8 cellular contexts compared by ENCODE assay signal in the genomic region with DNA sequence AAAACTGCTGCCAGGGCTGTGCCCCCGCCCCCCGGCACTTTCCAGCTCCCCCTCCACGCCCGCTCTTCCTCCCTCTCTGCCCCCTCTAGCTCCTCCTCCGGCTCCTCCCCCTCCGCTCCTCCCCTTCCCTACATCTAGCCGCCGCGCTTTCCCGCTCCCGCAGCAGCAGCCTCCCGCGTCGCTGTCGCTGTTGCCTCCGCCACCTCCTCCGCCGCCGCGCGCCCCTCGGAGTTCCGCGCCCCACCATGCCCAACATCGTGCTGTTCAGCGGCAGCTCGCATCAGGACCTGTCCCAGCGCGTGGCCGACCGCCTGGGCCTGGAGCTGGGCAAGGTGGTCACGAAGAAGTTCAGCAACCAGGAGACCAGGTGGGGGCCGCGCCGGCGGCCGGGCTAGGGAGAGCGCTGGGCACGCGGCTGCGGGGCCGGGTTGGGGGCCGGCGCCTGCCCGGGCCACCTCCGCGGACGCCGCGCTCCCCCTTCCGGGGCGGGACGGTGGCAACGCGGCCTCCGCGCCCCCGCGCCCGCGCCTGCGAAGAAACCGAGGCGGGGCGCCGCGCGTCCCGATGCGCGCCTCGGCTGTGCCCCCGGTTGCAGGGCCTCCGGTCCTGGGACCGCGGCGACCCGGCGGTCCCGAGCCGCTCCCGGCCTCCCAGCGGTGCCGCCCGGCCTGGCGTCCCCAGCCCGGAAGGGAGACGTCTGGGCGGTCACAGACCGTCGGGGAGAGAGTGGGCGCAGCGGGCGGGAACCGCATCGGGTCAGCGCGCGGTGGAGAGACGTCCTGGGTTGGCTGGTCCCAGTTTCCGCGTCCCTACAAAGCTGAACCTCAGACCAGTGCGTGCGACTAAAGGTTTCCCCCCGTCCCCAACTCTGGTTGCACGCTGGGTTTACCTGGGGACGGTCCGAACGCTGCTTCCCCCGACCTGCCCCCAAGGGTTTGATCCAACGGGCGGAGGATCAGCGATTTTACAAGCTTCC. TPM values are rescaled to one million over a fixed set of nuclear protein-coding genes. Genes with fewer than 3 reads are reported as not detected.
A peak's percentile ranks its signal among the peaks of the same experiment; 100 is the strongest.
DNase-seq lines count a peak whose midpoint lies in the region; TF ChIP-seq lines count a peak whose summit lies in the region.

A gene (plus strand): TSS at position 160 of the 976 bp plus-strand sequence. CDS start 86 bp downstream, at position 246.

- no peaks in the 10 kb centered on the region for H3K27me3 Mint-ChIP-seq in CD4-positive, alpha-beta memory T cell
- no peaks in the 10 kb centered on the region for H3K27me3 Mint-ChIP-seq in glutamatergic neuron (ENCODE audit: unreplicated experiment)

- DNase-seq in CD4-positive, alpha-beta memory T cell = peak; percentile 61 to 74 (median 65)
- DNase-seq in GM20000 (ENCODE audit: low spot score) (peak; percentile 87), SJSA1 (ENCODE audit: low read depth in 1 of 2, low spot score in 2 of 2) (peak; percentile 54 to 82), glutamatergic neuron (peak; percentile 68), tibial artery (peak; percentile 43 to 70)
- DNase-seq in activated naive CD4-positive, alpha-beta T cell treated with Interleukin-2 at 50 U/mL for 16 hours = peak; percentile 75

- no peaks in the 10 kb centered on the region for H3K79me2 ChIP-seq in parathyroid adenoma

- H3K9me3 ChIP-seq in CD4-positive, alpha-beta memory T cell (ENCODE audit: control insufficient read depth in 1 of 2, low read length in 2 of 2) = no peaks in the 10 kb centered on the region
- no peaks in the 10 kb centered on the region; the same call in 1 of the 2 replicates for H3K9me3 ChIP-seq in HUES6 (ENCODE audit: control insufficient read depth, insufficient read depth, low read depth, low read length)
- no peaks in the 10 kb centered on the region for H3K9me3 ChIP-seq in SJSA1 (replicated peaks)
- no peaks in the 10 kb centered on the region for H3K9me3 ChIP-seq in parathyroid adenoma (ENCODE audit: control insufficient read depth, low read length)
- peaks cover 0 to 5% (median 0%) of the 10 kb centered on the region in 3 donors for H3K9me3 ChIP-seq in tibial artery

- H3K36me3 ChIP-seq in CD4-positive, alpha-beta memory T cell (ENCODE audit: insufficient read depth, low read length) = no peaks in the 10 kb centered on the region
- H3K36me3 ChIP-seq in HUES6 (ENCODE audit: control insufficient read depth, insufficient read depth, low read length) (peaks cover 23% of the 10 kb centered on the region; the same call in 1 of the 2 replicates), SJSA1 (peaks cover 17% of the 10 kb centered on the region), parathyroid adenoma (ENCODE audit: control insufficient read depth, insufficient read depth, low read length) (no peaks in the 10 kb centered on the region), tibial artery (no peaks in the 10 kb centered on the region)

- peaks cover 11 to 34% (median 20%) of the 10 kb centered on the region in 4 donors for H3K4me1 Mint-ChIP-seq in CD4-positive, alpha-beta memory T cell
- H3K4me1 Mint-ChIP-seq in glutamatergic neuron (ENCODE audit: low read depth, unreplicated experiment) = no peaks in the 10 kb centered on the region

- peaks cover 22% of the 10 kb centered on the region for H3K4me1 ChIP-seq in CD4-positive, alpha-beta memory T cell (ENCODE audit: insufficient read depth, low read length)
- H3K4me1 ChIP-seq in HUES6 (ENCODE audit: control insufficient read depth, insufficient read depth, low read length) (peaks cover 14% of the 10 kb centered on the region), SJSA1 (replicated peaks) (no peaks in the 10 kb centered on the region), parathyroid adenoma (no peaks in the 10 kb centered on the region), tibial artery (peaks cover 0 to 2% (median 0%) of the 10 kb centered on the region in 4 donors)

- peak within 1 kb of the TSS; percentile 75 for H3K4me2 ChIP-seq in parathyroid adenoma (ENCODE audit: low read length)

- CTCF ChIA-PET in CD4-positive, alpha-beta memory T cell (lab: Charles Lee; ENCODE audit: partially characterized antibody) = interaction anchor here (0.6 to 4.7 kb wide), 5 partner anchors 10 to 23 kb away, joined by 3 to 36 read pairs (median 3); no protein-coding TSS in a partner anchor

- peak within 1 kb of the TSS; percentile 41 for H3K27ac ChIP-seq in CD4-positive, alpha-beta memory T cell (ENCODE audit: low read depth, low read length)
- H3K27ac ChIP-seq in HUES6 (ENCODE audit: low read depth, low read length) (0 out of 2 replicates have a peak within 1 kb of the TSS, but pooled peaks have one; percentile 75), SJSA1 (peak within 1 kb of the TSS; percentile 58), parathyroid adenoma (no peak within 1 kb of the TSS), tibial artery (peak within 1 kb of the TSS; percentile 9 to 41)

- H2AFZ ChIP-seq in parathyroid adenoma = peak within 1 kb of the TSS; percentile 83

- intact Hi-C loops in CD4-positive, alpha-beta memory T cell (cut with micrococcal nuclease) = loop anchor here (10.0 kb wide), 3 partner anchors 303 to 1243 kb away; no protein-coding TSS in a partner anchor
- intact Hi-C loops in tibial artery (cut with DNase I; ENCODE audit: low total_unique reads) = loop anchor here (10.0 kb wide), 1 partner anchor 1113 kb away; no protein-coding TSS in a partner anchor

- peak within 1 kb of the TSS; percentile 67 to 90 (median 72) for H3K27ac Mint-ChIP-seq in CD4-positive, alpha-beta memory T cell
- no peak within 1 kb of the TSS for H3K27ac Mint-ChIP-seq in glutamatergic neuron (ENCODE audit: unreplicated experiment)

- no peaks in the 10 kb centered on the region for H3K27me3 ChIP-seq in CD4-positive, alpha-beta memory T cell (ENCODE audit: insufficient read depth, low read length)
- H3K27me3 ChIP-seq in HUES6 (ENCODE audit: control insufficient read depth, insufficient read depth, low read length) = peaks cover 24% of the 10 kb centered on the region
- no peaks in the 10 kb centered on the region for H3K27me3 ChIP-seq in SJSA1 (replicated peaks)
- H3K27me3 ChIP-seq in parathyroid adenoma (ENCODE audit: control insufficient read depth, insufficient read depth, low read length) = no peaks in the 10 kb centered on the region
- no peaks in the 10 kb centered on the region for H3K27me3 ChIP-seq in tibial artery

- H3K9ac ChIP-seq in HUES6 (ENCODE audit: low read length) (peak within 1 kb of the TSS; percentile 94), parathyroid adenoma (no peak within 1 kb of the TSS)

- no peak for TF ChIP-seq CTCF in GM20000 (IDR thresholded peaks at IDR 0.05; ENCODE audit: extremely low read depth, missing control alignments)
- TF ChIP-seq CTCF in glutamatergic neuron (IDR thresholded peaks at IDR 0.05; ENCODE audit: partially characterized antibody, unreplicated experiment) = no peak
- TF ChIP-seq CTCF in parathyroid adenoma (IDR thresholded peaks at IDR 0.05) = no peak
- TF ChIP-seq CTCF in tibial artery (IDR thresholded peaks at IDR 0.05) = no peak

- H3K4me3 ChIP-seq in CD4-positive, alpha-beta memory T cell (ENCODE audit: low read length in 2 of 2) = peak within 1 kb of the TSS in 1 of 2 donors; percentile 62
- peak within 1 kb of the TSS; percentile 99 for H3K4me3 ChIP-seq in HUES6 (ENCODE audit: low read depth, low read length)
- peak within 1 kb of the TSS; percentile 84 for H3K4me3 ChIP-seq in SJSA1
- H3K4me3 ChIP-seq in parathyroid adenoma (ENCODE audit: low read depth, low read length) = peak within 1 kb of the TSS; percentile 40
- H3K4me3 ChIP-seq in tibial artery = peak within 1 kb of the TSS; percentile 61 to 75

- H3K9me3 Mint-ChIP-seq in CD4-positive, alpha-beta memory T cell = peaks cover 0 to 5% (median 0%) of the 10 kb centered on the region in 8 donors
- no peaks in the 10 kb centered on the region for H3K9me3 Mint-ChIP-seq in glutamatergic neuron (ENCODE audit: unreplicated experiment)

- H3K36me3 Mint-ChIP-seq in CD4-positive, alpha-beta memory T cell = no peaks in the 10 kb centered on the region
- no peaks in the 10 kb centered on the region for H3K36me3 Mint-ChIP-seq in glutamatergic neuron (ENCODE audit: unreplicated experiment)

- POLR2A ChIA-PET in CD4-positive, alpha-beta memory T cell (lab: Charles Lee; ENCODE audit: partially characterized antibody) = interaction anchor here (0.6 to 1.2 kb wide), 5 partner anchors 10 to 700 kb away, joined by 3 to 4 read pairs (median 3); no protein-coding TSS in a partner anchor

- peak within 1 kb of the TSS; percentile 87 to 91 (median 88) for H3K4me3 Mint-ChIP-seq in CD4-positive, alpha-beta memory T cell
- peak within 1 kb of the TSS; percentile 82 for H3K4me3 Mint-ChIP-seq in glutamatergic neuron (ENCODE audit: unreplicated experiment)

RNA-seq across cellular contexts. Expression of the gene that starts here (rescaled TPM):
- 10 to 100 TPM; 26.5 to 31.5 TPM for total RNA-seq in CD4-positive, alpha-beta memory T cell
- 10 to 100 TPM; 26.6 to 49.4 TPM for polyA plus RNA-seq in CD4-positive, alpha-beta memory T cell
- total RNA-seq in SJSA1 (2014; rRNA removed; shearing (Covaris generic)) = 67.5 and 79.3 TPM in 2 replicates
- total RNA-seq in glutamatergic neuron (ENCODE audit: unreplicated experiment) = 1.8 TPM
